ENCODE assay signal across 8 cellular contexts in genomic region chr2:43898134-43898957, GRCh38. TPM values are rescaled to one million over a fixed set of nuclear protein-coding genes. Genes with fewer than 3 reads are reported as not detected.
DNase-seq lines count a peak whose midpoint lies in the region; ATAC-seq, FAIRE-seq and TF ChIP-seq lines count a peak whose summit lies in the region.

No MANE protein-coding gene starts in this region.

- H3K27ac ChIP-seq in 22Rv1: peak overlapping the region; percentile 61
- no peak overlapping the region for H3K27ac ChIP-seq in OCI-LY3 (ENCODE audit: low read length)
- no peak overlapping the region for H3K27ac ChIP-seq in suprapubic skin

- H3K27ac Mint-ChIP-seq in activated CD8-positive, alpha-beta T cell treated with anti-CD3 and anti-CD28 coated beads, Interleukin-2, amount 10 ng/mL, durations not matched to agents 7 days and 5 days: no peak overlapping the region

- H3K4me3 Mint-ChIP-seq in activated CD8-positive, alpha-beta T cell treated with anti-CD3 and anti-CD28 coated beads, Interleukin-2, amount 10 ng/mL, durations not matched to agents 7 days and 5 days: no peak overlapping the region

- no peaks in the 10 kb centered on the region for H3K9me3 Mint-ChIP-seq in activated CD8-positive, alpha-beta T cell treated with anti-CD3 and anti-CD28 coated beads, Interleukin-2, amount 10 ng/mL, durations not matched to agents 7 days and 5 days (ENCODE audit: insufficient read depth)

- no peak for TF ChIP-seq POLR2A in suprapubic skin (IDR thresholded peaks at IDR 0.05)

- peaks cover 65% of the 10 kb centered on the region for H3K36me3 ChIP-seq in OCI-LY3 (replicated peaks; ENCODE audit: low read depth, low read length)
- H3K36me3 ChIP-seq in suprapubic skin: peaks cover 69% of the 10 kb centered on the region

- no peaks in the 10 kb centered on the region for H3K4me1 Mint-ChIP-seq in activated CD8-positive, alpha-beta T cell treated with anti-CD3 and anti-CD28 coated beads, Interleukin-2, amount 10 ng/mL, durations not matched to agents 7 days and 5 days (ENCODE audit: low read depth)

- DNase-seq in HEK293T (ENCODE audit: extremely low spot score): peak; percentile 64
- no peak for DNase-seq in suprapubic skin (ENCODE audit: low spot score in 2 of 2)
- no peak for DNase-seq in activated CD8-positive, alpha-beta memory T cell treated with anti-CD3 and anti-CD28 coated beads for 24 hours
- no peak for DNase-seq in activated CD8-positive, alpha-beta T cell treated with anti-CD3 and anti-CD28 coated beads, Interleukin-2, amount 10 ng/mL, durations not matched to agents 7 days and 5 days

- no peak overlapping the region for H3K4me2 ChIP-seq in OCI-LY3 (ENCODE audit: low read length)

- TF ChIP-seq CTCF in 22Rv1 (IDR thresholded peaks at IDR 0.05): peak; percentile 57
- TF ChIP-seq CTCF in OCI-LY3 (IDR thresholded peaks at IDR 0.05; ENCODE audit: low read depth, low read length): peak; percentile 14; the same call in 1 of the 2 replicates
- no peak for TF ChIP-seq CTCF in suprapubic skin (IDR thresholded peaks at IDR 0.05)

- H3K4me1 ChIP-seq in OCI-LY3 (ENCODE audit: low read length) (no peaks in the 10 kb centered on the region), suprapubic skin (no peaks in the 10 kb centered on the region)

- 87% methylated on average over 14 of the region's 14 CpGs for WGBS in suprapubic skin

- H3K27me3 ChIP-seq in OCI-LY3 (ENCODE audit: low read depth, low read length) (no peaks in the 10 kb centered on the region), suprapubic skin (no peaks in the 10 kb centered on the region)

- no peak overlapping the region for H3K9ac ChIP-seq in OCI-LY3 (ENCODE audit: low read length)

- H3K9me3 ChIP-seq in OCI-LY3 (ENCODE audit: insufficient read depth, low read length): no peaks in the 10 kb centered on the region
- H3K9me3 ChIP-seq in suprapubic skin: no peaks in the 10 kb centered on the region

- H3K79me2 ChIP-seq in OCI-LY3 (ENCODE audit: low read length): peaks cover 7% of the 10 kb centered on the region; the same call in 1 of the 2 replicates

- CTCF ChIA-PET in HEK293T (lab: Yijun Ruan, JAX): interaction anchor here (0.7 to 1.2 kb wide), 2 partner anchors 20 to 24 kb away, joined by 3 to 4 read pairs; no protein-coding TSS in a partner anchor
- CTCF ChIA-PET in activated CD8-positive, alpha-beta T cell treated with anti-CD3 and anti-CD28 coated beads, Interleukin-2, amount 10 ng/mL, durations not matched to agents 7 days and 5 days (lab: Charles Lee): interaction anchor here (2.2 kb wide), 1 partner anchor 20 kb away, joined by 5 read pairs; no protein-coding TSS in a partner anchor

- peaks cover 15% of the 10 kb centered on the region for H4K20me1 ChIP-seq in OCI-LY3 (ENCODE audit: insufficient read depth, low read length)

- H3K36me3 Mint-ChIP-seq in activated CD8-positive, alpha-beta T cell treated with anti-CD3 and anti-CD28 coated beads, Interleukin-2, amount 10 ng/mL, durations not matched to agents 7 days and 5 days (ENCODE audit: low read depth): peaks cover 49% of the 10 kb centered on the region

- no peak for ATAC-seq in GM19351 (IDR thresholded peaks at IDR 0.05; ENCODE audit: unreplicated experiment)
- ATAC-seq in activated CD8-positive, alpha-beta T cell treated with anti-CD3 and anti-CD28 coated beads, Interleukin-2, amount 10 ng/mL, durations not matched to agents 7 days and 5 days: no peak

- H3K4me3 ChIP-seq in OCI-LY3 (ENCODE audit: low read length) (no peak overlapping the region), suprapubic skin (no peak overlapping the region)

- FAIRE-seq in islet of Langerhans (lab: Jason Lieb, UNC): peak; percentile 91

- POLR2A ChIA-PET in HEK293T (lab: Yijun Ruan, JAX): no interaction called here
- POLR2A ChIA-PET in activated CD8-positive, alpha-beta T cell treated with anti-CD3 and anti-CD28 coated beads, Interleukin-2, amount 10 ng/mL, durations not matched to agents 7 days and 5 days (lab: Charles Lee): no interaction called here

- no peaks in the 10 kb centered on the region for H3K27me3 Mint-ChIP-seq in activated CD8-positive, alpha-beta T cell treated with anti-CD3 and anti-CD28 coated beads, Interleukin-2, amount 10 ng/mL, durations not matched to agents 7 days and 5 days (ENCODE audit: low read depth)

- no peak overlapping the region for H2AFZ ChIP-seq in OCI-LY3 (ENCODE audit: low read depth, low read length)

- TF ChIP-seq EP300 in suprapubic skin (IDR thresholded peaks at IDR 0.05): no peak

TF ChIP-seq in HEK293T, 16 proteins besides CTCF, POLR2A, EP300 and RAD21:
- TF ChIP-seq LEF1 (IDR thresholded peaks at IDR 0.05; ENCODE audit: borderline replicate concordance): no peak
- TF ChIP-seq FOXM1 (IDR thresholded peaks at IDR 0.05; ENCODE audit: borderline replicate concordance): no peak
- TF ChIP-seq BHLHE40 (IDR thresholded peaks at IDR 0.05; ENCODE audit: borderline replicate concordance): no peak
- TF ChIP-seq NFRKB (IDR thresholded peaks at IDR 0.05): no peak
- no peak for TF ChIP-seq ELF4 (IDR thresholded peaks at IDR 0.05)
- no peak for TF ChIP-seq SUZ12 (IDR thresholded peaks at IDR 0.05)
- TF ChIP-seq PKNOX1 (IDR thresholded peaks at IDR 0.05): peak; percentile 71
- peak; percentile 61; the same call in 1 of the 2 replicates for TF ChIP-seq FOXA1 (IDR thresholded peaks at IDR 0.05)
- TF ChIP-seq L3MBTL2 (conservative IDR thresholded peaks at IDR 0.05): no peak
- peak; percentile 75; the same call in 1 of the 2 replicates for TF ChIP-seq CTBP1 (IDR thresholded peaks at IDR 0.05; ENCODE audit: borderline replicate concordance)
- TF ChIP-seq ARNT (IDR thresholded peaks at IDR 0.05): no peak
TF ChIP-seq in HEK293T: peak in this region for 3.

RNA-seq across cellular contexts. Expression of gene ABCG8, which starts 59.6 kb away (rescaled TPM):
- total RNA-seq in suprapubic skin: not detected
- not detected for total RNA-seq in activated CD8-positive, alpha-beta T cell treated with anti-CD3 and anti-CD28 coated beads, Interleukin-2, amount 10 ng/mL, durations not matched to agents 7 days and 5 days

RNA-seq across cellular contexts. Expression of gene ABCG5, which starts 59.7 kb away (rescaled TPM):
- total RNA-seq in suprapubic skin: not detected
- not detected for total RNA-seq in activated CD8-positive, alpha-beta T cell treated with anti-CD3 and anti-CD28 coated beads, Interleukin-2, amount 10 ng/mL, durations not matched to agents 7 days and 5 days

Comparison
In these comparisons a context has a peak if more than half of its experiments do, and no peak if none do; other contexts are left out.
1. CTCF ChIP-seq: peak in 22Rv1 (single experiment) and OCI-LY3 (single experiment); none in suprapubic skin (0 of 2).